ENCODE assay signal across 26 cellular contexts in genomic region chr4:150821641-150822040, GRCh38.
"Had no signal": no experiment of that assay in that cellular context is flagged by ENCODE, and none has a peak within 500 bp of the region (broad histone marks: within the 10 kb centered on the region; RNA-seq: fewer than 3 reads in every experiment).

No MANE protein-coding gene starts in this region.

- H3K36me3 ChIP-seq: neural progenitor cell, vagina had no signal

- H3K9me3 Mint-ChIP-seq: activated T-cell treated with anti-CD3 and anti-CD28 coated beads, Interleukin-2, amount 50 U/mL, for 72 hours; dendritic cell treated with granulocyte-macrophage colony-stimulating factor and Interleukin-4, amounts not matched to agents 40 ng/mL and 50 ng/mL, for 4 days; natural killer cell; neural progenitor cell; type B pancreatic cell had no signal

- H3K27ac Mint-ChIP-seq: activated naive CD8-positive, alpha-beta T cell treated with anti-CD3 and anti-CD28 coated beads for 36 hours; activated T-cell treated with anti-CD3 and anti-CD28 coated beads, Interleukin-2, amount 50 U/mL, for 72 hours; dendritic cell treated with granulocyte-macrophage colony-stimulating factor and Interleukin-4, amounts not matched to agents 40 ng/mL and 50 ng/mL, for 4 days; natural killer cell; neural progenitor cell; type B pancreatic cell had no signal

- H3K4me3 ChIP-seq: breast epithelium, neural progenitor cell, skin epidermis, testis, vagina had no signal

- H3K27me3 Mint-ChIP-seq: activated naive CD8-positive, alpha-beta T cell treated with anti-CD3 and anti-CD28 coated beads for 36 hours; dendritic cell treated with granulocyte-macrophage colony-stimulating factor and Interleukin-4, amounts not matched to agents 40 ng/mL and 50 ng/mL, for 4 days; type B pancreatic cell had no signal

- H3K4me1 ChIP-seq: breast epithelium, neural progenitor cell, testis, vagina had no signal

- DNase-seq: activated CD4-positive, alpha-beta T cell treated with anti-CD3 and anti-CD28 coated beads for 4 hours; activated CD4-positive, alpha-beta T cell treated with anti-CD3 and anti-CD28 coated beads, Interleukin-2, amount 50 U/mL, for 4 hours; activated CD4-positive, CD25-positive, alpha-beta regulatory T cell; activated naive CD4-positive, alpha-beta T cell; activated naive CD8-positive, alpha-beta T cell treated with anti-CD3 and anti-CD28 coated beads for 36 hours; activated T-cell treated with anti-CD3 and anti-CD28 coated beads for 4 hours; activated T-cell treated with anti-CD3 and anti-CD28 coated beads, Interleukin-2, amount 50 U/mL, for 72 hours; amniotic stem cell; central memory CD4-positive, alpha-beta T cell; head of caudate nucleus; hippocampal formation; left cardiac atrium; left ventricle myocardium superior; natural killer cell; posterior cingulate gyrus; stimulated activated CD4-positive, alpha-beta T cell treated with anti-CD3 and anti-CD28 coated beads, Interleukin-12 subunit alpha, Interleukin-12 subunit beta, amount 100 ng/mL, for 4 hours; stimulated activated CD4-positive, alpha-beta T cell treated with anti-CD3 and anti-CD28 coated beads, Interleukin-4, amount 100 ng/mL, for 1 hour; stimulated activated naive CD8-positive, alpha-beta T cell treated with anti-CD3 and anti-CD28 coated beads, Interleukin-15, Interleukin-2, amounts not matched to agents 100 U/mL and 50 U/mL, for 24 hours; testis had no signal

- H3K4me3 Mint-ChIP-seq: activated naive CD8-positive, alpha-beta T cell treated with anti-CD3 and anti-CD28 coated beads for 36 hours; activated T-cell treated with anti-CD3 and anti-CD28 coated beads, Interleukin-2, amount 50 U/mL, for 72 hours; dendritic cell treated with granulocyte-macrophage colony-stimulating factor and Interleukin-4, amounts not matched to agents 40 ng/mL and 50 ng/mL, for 4 days; natural killer cell; neural progenitor cell; type B pancreatic cell had no signal

- H3K27me3 ChIP-seq: breast epithelium, neural progenitor cell, testis, vagina had no signal

- H3K27ac ChIP-seq: breast epithelium, neural progenitor cell, skin epidermis, testis, vagina had no signal

- H3K9me3 ChIP-seq: breast epithelium, testis, vagina had no signal

- H3K4me1 Mint-ChIP-seq: neural progenitor cell had no signal

- ATAC-seq: activated T-cell treated with anti-CD3 and anti-CD28 coated beads, Interleukin-2, amount 50 U/mL, for 72 hours; left cardiac atrium; left ventricle myocardium superior; natural killer cell; sciatic nerve; stimulated activated naive CD8-positive, alpha-beta T cell treated with anti-CD3 and anti-CD28 coated beads, Interleukin-15, Interleukin-2, amounts not matched to agents 100 U/mL and 50 U/mL, for 24 hours had no signal
